11 cellular contexts compared by ENCODE assay signal in the genomic region with DNA sequence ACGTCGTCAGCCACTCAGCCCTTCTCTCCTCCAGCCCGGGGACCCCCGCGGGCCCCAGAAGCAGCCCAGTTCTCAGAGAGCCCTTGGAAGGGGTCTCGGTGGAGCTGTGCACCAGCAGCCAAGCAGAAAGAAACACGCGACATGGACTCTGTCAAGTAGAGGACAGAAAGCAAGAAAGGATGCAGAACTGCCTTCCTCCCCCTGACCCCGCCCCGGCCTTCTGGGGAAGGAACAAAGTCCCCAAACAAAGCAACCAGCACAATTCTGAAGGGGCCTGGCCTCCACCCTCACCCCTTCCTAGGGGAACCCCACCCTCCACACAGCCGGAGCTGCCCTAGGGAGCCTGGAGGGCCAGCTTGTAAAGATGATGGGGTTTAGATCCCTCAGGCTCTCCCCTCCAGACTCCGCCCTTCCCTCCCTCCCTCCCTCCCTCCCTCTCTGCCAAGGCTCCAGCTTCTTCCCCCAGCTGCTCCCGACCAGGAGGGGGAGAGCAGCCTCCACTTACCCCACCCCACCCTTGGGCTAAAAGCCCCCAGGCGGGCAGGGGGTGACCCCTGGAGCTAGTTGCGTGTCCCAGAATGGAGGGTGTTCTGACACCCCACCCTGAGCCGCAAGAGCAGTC. TPM values are rescaled to one million over a fixed set of nuclear protein-coding genes. Genes with fewer than 3 reads are reported as not detected.
DNase-seq lines count a peak whose midpoint lies in the region; ATAC-seq lines count a peak whose summit lies in the region.
"Had no signal": no experiment of that assay in that cellular context is flagged by ENCODE, and none has a peak within 500 bp of the region (broad histone marks: within the 10 kb centered on the region; RNA-seq: fewer than 3 reads in every experiment).

No MANE protein-coding gene starts in this region.

- peaks cover 30% of the 10 kb centered on the region for H4K20me1 ChIP-seq in BLaER1

- H3K4me1 ChIP-seq in BLaER1 (peaks cover 89% of the 10 kb centered on the region), mesodermal cell (ENCODE audit: control insufficient read depth, insufficient read depth, low read length, poor library complexity, severe bottlenecking) (peaks cover 17% of the 10 kb centered on the region)

- DNase-seq in GM19238 (ENCODE audit: insufficient read length, low spot score) (peak; percentile 61), ACHN (no peak)
- DNase-seq in stimulated activated CD4-positive, alpha-beta T cell treated with anti-CD3 and anti-CD28 coated beads, Interleukin-12 subunit alpha, Interleukin-12 subunit beta, amount 100 ng/mL, for 4 hours, result no peak
- no peak for DNase-seq in stimulated activated CD4-positive, alpha-beta T cell treated with anti-CD3 and anti-CD28 coated beads, Interleukin-4, amount 100 ng/mL, for 1 hour
- DNase-seq: activated CD4-positive, alpha-beta T cell treated with anti-CD3 and anti-CD28 coated beads for 48 hours; thyroid gland had no signal

- H3K27ac ChIP-seq in BLaER1 (peak overlapping the region; percentile 83), angular gyrus (ENCODE audit: low read depth, low read length) (peak overlapping the region; percentile 74), mesodermal cell (ENCODE audit: low read depth, low read length, severe bottlenecking) (no peak overlapping the region)
- H3K27ac ChIP-seq: thyroid gland had no signal

- no peak for ATAC-seq in HG03460 (IDR thresholded peaks at IDR 0.05; ENCODE audit: unreplicated experiment)

- WGBS in mesodermal cell (ENCODE audit: insufficient coverage in 2 of 2), 2 experiments, result 6% methylated on average over 6 to 12 of the region's 16 CpGs

- peak overlapping the region; percentile 80 for H3K9ac ChIP-seq in BLaER1

- peak overlapping the region; percentile 99 for H3K4me2 ChIP-seq in BLaER1

- in situ Hi-C loops in ACHN (cut with HindIII; ENCODE audit: low pct_ligation_motif_present, low pct_unique_long_range_greater_than_20kb, low sequenced_read_pairs), result no loop called here

- no peaks in the 10 kb centered on the region for H3K9me3 ChIP-seq in BLaER1
- H3K9me3 ChIP-seq in mesodermal cell (ENCODE audit: control insufficient read depth, low read length), result no peaks in the 10 kb centered on the region
- H3K9me3 ChIP-seq: thyroid gland had no signal

- H3K4me3 ChIP-seq in BLaER1 (peak overlapping the region; percentile 89), mesodermal cell (ENCODE audit: extremely low read depth, insufficient read depth, low read length, poor library complexity, severe bottlenecking) (peak overlapping the region; percentile 24)
- H3K4me3 ChIP-seq: smooth muscle cell, thyroid gland had no signal

- H3K36me3 ChIP-seq in BLaER1 (peaks cover 8% of the 10 kb centered on the region), mesodermal cell (ENCODE audit: control insufficient read depth, insufficient read depth, low read length) (no peaks in the 10 kb centered on the region)

- peaks cover 23% of the 10 kb centered on the region; the same call in 1 of the 2 replicates for H3K27me3 ChIP-seq in BLaER1
- H3K27me3 ChIP-seq: thyroid gland had no signal

RNA-seq across cellular contexts. Expression of gene LYL1, which starts 7.8 kb away (rescaled TPM):
- 14.3 TPM for polyA plus RNA-seq in mesodermal cell (2013, experiment 1 of 2)
- 10.6 TPM for polyA plus RNA-seq in mesodermal cell (2013, experiment 2 of 2)

RNA-seq across cellular contexts. Expression of gene TRMT1, which starts 21.7 kb away (rescaled TPM):
- 36.2 TPM for polyA plus RNA-seq in mesodermal cell (2013, experiment 1 of 2)
- polyA plus RNA-seq in mesodermal cell (2013, experiment 2 of 2), result 27.4 TPM

RNA-seq across cellular contexts. Expression of gene NACC1, which starts 23.2 kb away (rescaled TPM):
- 60.4 TPM for polyA plus RNA-seq in mesodermal cell (2013, experiment 1 of 2)
- 40.7 TPM for polyA plus RNA-seq in mesodermal cell (2013, experiment 2 of 2)

RNA-seq across cellular contexts. Expression of gene STX10, which starts 55.3 kb away (rescaled TPM):
- 45.6 TPM for polyA plus RNA-seq in mesodermal cell (2013, experiment 1 of 2)
- 36.3 TPM for polyA plus RNA-seq in mesodermal cell (2013, experiment 2 of 2)

RNA-seq across cellular contexts. Expression of gene IER2, which starts 55.3 kb away (rescaled TPM):
- 106 TPM for polyA plus RNA-seq in mesodermal cell (2013, experiment 1 of 2)
- polyA plus RNA-seq in mesodermal cell (2013, experiment 2 of 2), result 66.8 TPM
